Comparison of ENCODE assay signal across 8 cellular contexts in the genomic region with DNA sequence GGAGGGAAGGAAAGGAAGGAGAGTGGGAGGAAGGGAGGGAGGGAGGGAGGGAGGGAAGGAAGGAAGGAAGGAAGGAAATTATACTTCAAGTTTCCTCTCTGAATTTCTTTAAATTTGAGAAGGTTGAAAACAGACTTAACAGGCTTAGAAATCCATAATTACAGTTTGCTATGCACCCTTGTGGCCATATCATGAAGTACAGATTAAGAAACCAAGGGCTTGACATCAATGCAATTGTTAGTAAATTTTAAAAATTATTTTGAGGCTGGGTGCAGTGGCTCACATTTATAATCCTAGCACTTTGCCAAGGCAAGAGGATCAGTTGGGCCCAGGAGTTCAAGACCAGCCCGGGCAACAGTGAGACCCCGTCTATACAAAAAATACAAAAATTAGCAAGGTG. TPM values are rescaled to one million over a fixed set of nuclear protein-coding genes. Genes with fewer than 3 reads are reported as not detected.
DNase-seq lines count a peak whose midpoint lies in the region; ATAC-seq and TF ChIP-seq lines count a peak whose summit lies in the region.

No MANE protein-coding gene starts in this region.

- H3K4me3 ChIP-seq in heart right ventricle (no peak overlapping the region), Peyer's patch (no peak overlapping the region), fibroblast of pulmonary artery (replicated peaks; ENCODE audit: low read depth, low read length) (no peak overlapping the region), gastrocnemius medialis (no peak overlapping the region)

- peak in 8 of 9 donors; percentile 18 to 54 (median 42) for TF ChIP-seq CTCF in heart right ventricle (IDR thresholded peaks at IDR 0.05)
- TF ChIP-seq CTCF in Peyer's patch (IDR thresholded peaks at IDR 0.05): peak in 5 of 6 experiments; percentile 29 to 51 (median 48)
- TF ChIP-seq CTCF in fibroblast of pulmonary artery (IDR thresholded peaks at IDR 0.05; ENCODE audit: low read length, missing control alignments): peak; percentile 52
- TF ChIP-seq CTCF in type B pancreatic cell (conservative IDR thresholded peaks at IDR 0.05): peak; percentile 70
- peak in 1 of 5 experiments; percentile 25 for TF ChIP-seq CTCF in gastrocnemius medialis (IDR thresholded peaks at IDR 0.05 in 4 of 5, conservative IDR thresholded peaks at IDR 0.05 in 1 of 5)

- H3K4me1 Mint-ChIP-seq in type B pancreatic cell (ENCODE audit: unreplicated experiment): no peaks in the 10 kb centered on the region
- no peaks in the 10 kb centered on the region for H3K4me1 Mint-ChIP-seq in activated T-helper 17 cell treated with anti-CD3 and anti-CD28 coated beads, Interleukin-2, amount 50 U/mL, for 72 hours

- TF ChIP-seq POLR2A in Peyer's patch (IDR thresholded peaks at IDR 0.05) (no peak), gastrocnemius medialis (IDR thresholded peaks at IDR 0.05) (no peak)

- H3K9me3 Mint-ChIP-seq in type B pancreatic cell: no peaks in the 10 kb centered on the region
- H3K9me3 Mint-ChIP-seq in activated T-helper 17 cell treated with anti-CD3 and anti-CD28 coated beads, Interleukin-2, amount 50 U/mL, for 72 hours: no peaks in the 10 kb centered on the region

- H3K36me3 Mint-ChIP-seq in type B pancreatic cell: peaks cover 30% of the 10 kb centered on the region
- peaks cover 89% of the 10 kb centered on the region for H3K36me3 Mint-ChIP-seq in activated T-helper 17 cell treated with anti-CD3 and anti-CD28 coated beads, Interleukin-2, amount 50 U/mL, for 72 hours (ENCODE audit: low read depth)

- no peak overlapping the region for H3K4me3 Mint-ChIP-seq in type B pancreatic cell
- H3K4me3 Mint-ChIP-seq in activated T-helper 17 cell treated with anti-CD3 and anti-CD28 coated beads, Interleukin-2, amount 50 U/mL, for 72 hours: no peak overlapping the region

- intact Hi-C loops in heart right ventricle (cut with DNase I) (no loop called here), left ventricle myocardium superior (cut with micrococcal nuclease) (no loop called here), gastrocnemius medialis (cut with DNase I; ENCODE audit: low total_unique reads) (no loop called here)

- H3K9me3 ChIP-seq in heart right ventricle (no peaks in the 10 kb centered on the region), Peyer's patch (no peaks in the 10 kb centered on the region), gastrocnemius medialis (no peaks in the 10 kb centered on the region)

- H3K36me3 ChIP-seq in heart right ventricle (peaks cover 0 to 84% (median 34%) of the 10 kb centered on the region in 9 donors), Peyer's patch (peaks cover 0 to 48% (median 3%) of the 10 kb centered on the region in 3 donors), gastrocnemius medialis (peaks cover 0 to 42% of the 10 kb centered on the region in 2 donors)

- WGBS in heart right ventricle, 2 donors: 92 to 98% methylated on average over 2 of the region's 2 CpGs

- H3K27me3 Mint-ChIP-seq in type B pancreatic cell: no peaks in the 10 kb centered on the region
- no peaks in the 10 kb centered on the region for H3K27me3 Mint-ChIP-seq in activated T-helper 17 cell treated with anti-CD3 and anti-CD28 coated beads, Interleukin-2, amount 50 U/mL, for 72 hours

- H3K4me1 ChIP-seq in heart right ventricle (peaks cover 0 to 7% (median 0%) of the 10 kb centered on the region in 9 donors), Peyer's patch (no peaks in the 10 kb centered on the region), gastrocnemius medialis (no peaks in the 10 kb centered on the region)

- in situ Hi-C loops in gastrocnemius medialis (cut with MboI; ENCODE audit: low sequenced_read_pairs in 4 of 4): no loop called here

- no peak overlapping the region for H3K27ac Mint-ChIP-seq in type B pancreatic cell
- no peak overlapping the region for H3K27ac Mint-ChIP-seq in activated T-helper 17 cell treated with anti-CD3 and anti-CD28 coated beads, Interleukin-2, amount 50 U/mL, for 72 hours

- no peak overlapping the region for H3K27ac ChIP-seq in heart right ventricle
- H3K27ac ChIP-seq in Peyer's patch: no peak overlapping the region
- H3K27ac ChIP-seq in gastrocnemius medialis: no peak overlapping the region

- no peaks in the 10 kb centered on the region for H3K27me3 ChIP-seq in heart right ventricle
- no peaks in the 10 kb centered on the region for H3K27me3 ChIP-seq in Peyer's patch
- H3K27me3 ChIP-seq in gastrocnemius medialis: no peaks in the 10 kb centered on the region

- ATAC-seq in heart right ventricle (no peak), left ventricle myocardium superior (no peak), gastrocnemius medialis (no peak)
- no peak for ATAC-seq in activated T-helper 17 cell treated with anti-CD3 and anti-CD28 coated beads, Interleukin-2, amount 50 U/mL, for 72 hours (replicated peaks)

- DNase-seq in heart right ventricle (no peak), left ventricle myocardium superior (no peak), Peyer's patch (no peak), fibroblast of pulmonary artery (ENCODE audit: low read depth) (peak; percentile 53), type B pancreatic cell (ENCODE audit: extremely low spot score, unreplicated experiment) (no peak), gastrocnemius medialis (no peak), NCI-H146 (lab: John Stamatoyannopoulos, UW) (no peak)

RNA-seq across cellular contexts. Expression of gene ANP32E, which starts 14.4 kb away (rescaled TPM):
- 10 to 100 TPM; 23.7 to 58.2 (median 41.6) TPM for total RNA-seq in heart right ventricle
- polyA plus RNA-seq in heart right ventricle: 10 to 100 TPM; 17.3 to 40.0 TPM
- total RNA-seq in left ventricle myocardium superior: 27.0 TPM
- total RNA-seq in Peyer's patch: 10 to 100 TPM in 2 of 4 donors, 1 to 10 TPM in 2; 7.3 to 24.8 (median 9.9) TPM
- total RNA-seq in type B pancreatic cell (ENCODE audit: low replicate concordance): 26.8 and 71.9 TPM in 2 replicates
- total RNA-seq in activated T-helper 17 cell treated with anti-CD3 and anti-CD28 coated beads, Interleukin-2, amount 50 U/mL, for 72 hours: 100 to 1,000 TPM; 162 to 166 TPM
- 10 to 100 TPM; 15.1 to 44.9 (median 24.9) TPM for total RNA-seq in gastrocnemius medialis

RNA-seq across cellular contexts. Expression of gene CA14, which starts 36.0 kb away (rescaled TPM):
- 10 to 100 TPM in 3 of 10 donors, 1 to 10 TPM in 5, under 1 TPM in 2; 0.48 to 18.5 (median 2.9) TPM for total RNA-seq in heart right ventricle
- 10 to 100 TPM in 1 of 2 donors, 1 to 10 TPM in 1; 3.3 to 11.6 TPM for polyA plus RNA-seq in heart right ventricle
- total RNA-seq in left ventricle myocardium superior: 22.8 TPM
- not detected for total RNA-seq in Peyer's patch
- 0.43 and 42.9 TPM in 2 replicates for total RNA-seq in type B pancreatic cell (ENCODE audit: low replicate concordance)
- total RNA-seq in activated T-helper 17 cell treated with anti-CD3 and anti-CD28 coated beads, Interleukin-2, amount 50 U/mL, for 72 hours: not detected
- total RNA-seq in gastrocnemius medialis: 1 to 10 TPM in 1 of 4 donors, under 1 TPM in 2, not detected in 1; 0.20 to 3.8 (median 0.31) TPM

RNA-seq across cellular contexts. Expression of gene APH1A, which starts 47.3 kb away (rescaled TPM):
- total RNA-seq in heart right ventricle: 10 to 100 TPM; 56.6 to 86.9 (median 65.7) TPM
- 10 to 100 TPM; 52.9 to 74.4 TPM for polyA plus RNA-seq in heart right ventricle
- total RNA-seq in left ventricle myocardium superior: 58.5 TPM
- total RNA-seq in Peyer's patch: 100 to 1,000 TPM in 2 of 4 donors, 10 to 100 TPM in 2; 78.4 to 106 (median 99.3) TPM
- 148 and 174 TPM in 2 replicates for total RNA-seq in type B pancreatic cell (ENCODE audit: low replicate concordance)
- total RNA-seq in activated T-helper 17 cell treated with anti-CD3 and anti-CD28 coated beads, Interleukin-2, amount 50 U/mL, for 72 hours: 100 to 1,000 TPM in 1 of 2 donors, 10 to 100 TPM in 1; 96.3 to 149 TPM
- 10 to 100 TPM; 41.2 to 63.8 (median 54.9) TPM for total RNA-seq in gastrocnemius medialis

RNA-seq across cellular contexts. Expression of gene C1orf54, which starts 51.0 kb away (rescaled TPM):
- 10 to 100 TPM in 6 of 10 donors, 1 to 10 TPM in 4; 5.7 to 19.5 (median 11.8) TPM for total RNA-seq in heart right ventricle
- polyA plus RNA-seq in heart right ventricle: 10 to 100 TPM; 29.1 to 34.3 TPM
- total RNA-seq in left ventricle myocardium superior: 9.8 TPM
- total RNA-seq in Peyer's patch: 10 to 100 TPM in 1 of 4 donors, 1 to 10 TPM in 1, not detected in 2; 3.6 to 17.3 TPM
- total RNA-seq in type B pancreatic cell (ENCODE audit: low replicate concordance): 3.8 and 29.6 TPM in 2 replicates
- total RNA-seq in activated T-helper 17 cell treated with anti-CD3 and anti-CD28 coated beads, Interleukin-2, amount 50 U/mL, for 72 hours: 1 to 10 TPM; 1.4 to 3.6 TPM
- 1 to 10 TPM; 1.8 to 5.7 (median 4.8) TPM for total RNA-seq in gastrocnemius medialis
